ENCODE assay signal across 10 cellular contexts in the genomic region with DNA sequence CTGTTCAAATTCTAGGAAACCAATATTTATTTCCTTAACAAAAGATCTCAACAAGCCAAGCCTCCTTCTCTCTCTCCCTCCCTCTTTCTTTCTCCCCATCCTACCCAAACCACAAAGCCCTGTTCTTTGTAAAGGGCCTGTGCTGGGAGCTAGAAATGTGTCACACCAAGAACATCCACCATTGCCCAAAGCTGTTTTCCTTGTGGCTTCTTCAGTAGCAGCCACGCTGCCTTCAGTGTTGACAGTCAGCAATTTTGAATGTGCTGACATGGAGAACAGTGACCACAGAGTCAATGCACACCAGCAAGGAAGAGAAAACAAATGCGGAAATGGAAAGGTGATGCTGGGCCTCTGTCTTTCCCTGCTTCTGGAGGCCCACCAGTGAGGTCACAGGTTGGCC.
A peak's percentile ranks its signal among the peaks of the same experiment; 100 is the strongest.
DNase-seq lines count a peak whose midpoint lies in the region; ATAC-seq and TF ChIP-seq lines count a peak whose summit lies in the region.
"Had no signal": no experiment of that assay in that cellular context is flagged by ENCODE, and none has a peak within 500 bp of the region (broad histone marks: within the 10 kb centered on the region; RNA-seq: fewer than 3 reads in every experiment).

No MANE protein-coding gene starts in this region.

- no peaks in the 10 kb centered on the region for H3K9me3 ChIP-seq in right lobe of liver
- H3K9me3 ChIP-seq: prostate gland, thyroid gland had no signal

- H3K36me3 ChIP-seq in right lobe of liver: no peaks in the 10 kb centered on the region
- H3K36me3 ChIP-seq: prostate gland, thyroid gland had no signal

- no peak for TF ChIP-seq CTCF in right lobe of liver (IDR thresholded peaks at IDR 0.05)

- H3K4me3 ChIP-seq in right lobe of liver: no peak overlapping the region
- H3K4me3 ChIP-seq: prostate gland, thyroid gland had no signal

- intact Hi-C loops in right lobe of liver (cut with DNase I): no loop called here

- no peak overlapping the region for H3K27ac ChIP-seq in right lobe of liver
- H3K27ac ChIP-seq: prostate gland, thyroid gland had no signal

- DNase-seq in EH (ENCODE audit: low read depth) (peak; percentile 83), right lobe of liver (no peak), erythroblast (lab: John Stamatoyannopoulos, UW) (no peak), NCI-H2029 treated with DMSO at 0.1 percent for 48 hours (lab: John Stamatoyannopoulos, UW) (no peak)
- DNase-seq in activated T-cell treated with anti-CD3 and anti-CD28 coated beads, Interleukin-2, amount 50 U/mL, for 48 hours: peak; percentile 43 to 49
- DNase-seq in activated CD4-positive, CD25-positive, alpha-beta regulatory T cell treated with anti-CD3 and anti-CD28 coated beads, Interleukin-2, amount 50 U/mL, for 72 hours: no peak
- DNase-seq: thyroid gland had no signal

- 74% methylated on average over 2 of the region's 2 CpGs for WGBS in right lobe of liver (ENCODE audit: insufficient coverage, low coverage, low lambda C conversion rate, missing lambda C conversion rate)

- H3K27me3 ChIP-seq in right lobe of liver: no peaks in the 10 kb centered on the region
- H3K27me3 ChIP-seq: thyroid gland had no signal

- H3K4me1 ChIP-seq in right lobe of liver: peaks cover 0 to 4% (median 0%) of the 10 kb centered on the region in 4 donors
- H3K4me1 ChIP-seq: prostate gland had no signal

- TF ChIP-seq POLR2A in right lobe of liver (IDR thresholded peaks at IDR 0.05): no peak
- TF ChIP-seq POLR2A in erythroblast (IDR thresholded peaks at IDR 0.05; ENCODE audit: low read length): no peak

- ATAC-seq in HG02884 (IDR thresholded peaks at IDR 0.05; ENCODE audit: unreplicated experiment): peak; percentile 18
- ATAC-seq in right lobe of liver: peak in 3 of 4 donors; percentile 6 to 59 (median 49)
- no peak for ATAC-seq in HG03135 (IDR thresholded peaks at IDR 0.05; ENCODE audit: unreplicated experiment)

Comparison
In these comparisons a context has a peak if more than half of its experiments do, and no peak if none do; other contexts are left out.
1. DNase-seq: peak in EH (single experiment) and activated T-cell treated with anti-CD3 and anti-CD28 coated beads, Interleukin-2, amount 50 U/mL, for 48 hours (2 of 2); none in right lobe of liver (0 of 3), erythroblast (0 of 2), activated CD4-positive, CD25-positive, alpha-beta regulatory T cell treated with anti-CD3 and anti-CD28 coated beads, Interleukin-2, amount 50 U/mL, for 72 hours (single experiment) and NCI-H2029 treated with DMSO at 0.1 percent for 48 hours (single experiment).